Comparison of ENCODE assay signal across 9 cellular contexts in genomic region chr15:47987461-47987860, GRCh38.
"Had no signal": no experiment of that assay in that cellular context is flagged by ENCODE, and none has a peak within 500 bp of the region (broad histone marks: within the 10 kb centered on the region; RNA-seq: fewer than 3 reads in every experiment).

No MANE protein-coding gene starts in this region.

- H3K27ac ChIP-seq: heart right ventricle, pancreas, testis had no signal

- H3K4me1 ChIP-seq: heart right ventricle, pancreas had no signal

- H3K4me3 ChIP-seq: heart right ventricle, pancreas, testis had no signal

- H3K27me3 ChIP-seq: heart right ventricle, pancreas, testis had no signal

- H3K36me3 ChIP-seq: heart right ventricle, pancreas had no signal

- DNase-seq: activated CD4-positive, alpha-beta memory T cell treated with anti-CD3 and anti-CD28 coated beads for 36 hours; activated naive CD4-positive, alpha-beta T cell; activated T-cell treated with anti-CD3 and anti-CD28 coated beads, Interleukin-2, amount 50 U/mL, for 48 hours; aorta; left ventricle myocardium superior; stimulated activated CD4-positive, alpha-beta T cell treated with anti-CD3 and anti-CD28 coated beads, Interleukin-4, amount 100 ng/mL, for 24 hours had no signal

- H3K9me3 ChIP-seq: heart right ventricle, pancreas, testis had no signal
